In genomic region chr17:83194761-83195329, GRCh38 we compare ENCODE assay signal across 12 cellular contexts.
A peak's percentile ranks its signal among the peaks of the same experiment; 100 is the strongest.
DNase-seq lines count a peak whose midpoint lies in the region; ATAC-seq and TF ChIP-seq lines count a peak whose summit lies in the region.
"Had no signal": no experiment of that assay in that cellular context is flagged by ENCODE, and none has a peak within 500 bp of the region (broad histone marks: within the 10 kb centered on the region; RNA-seq: fewer than 3 reads in every experiment).

No MANE protein-coding gene starts in this region.

- H3K4me3 ChIP-seq in breast epithelium: no peak overlapping the region

- no peak for TF ChIP-seq POLR2A in breast epithelium (IDR thresholded peaks at IDR 0.05)

- no peaks in the 10 kb centered on the region for H3K36me3 ChIP-seq in breast epithelium

- ATAC-seq in GM21825 (IDR thresholded peaks at IDR 0.05; ENCODE audit: unreplicated experiment) (no peak), GM21576 (IDR thresholded peaks at IDR 0.05; ENCODE audit: unreplicated experiment) (no peak)
- ATAC-seq: naive thymus-derived CD4-positive, alpha-beta T cell had no signal

- H3K27ac ChIP-seq in breast epithelium: peak overlapping the region; percentile 79 to 87

- intact Hi-C loops in breast epithelium (cut with DNase I; ENCODE audit: low total_unique reads): no loop called here

- H3K27me3 ChIP-seq in breast epithelium: no peaks in the 10 kb centered on the region

- H3K9me3 ChIP-seq in breast epithelium: peaks cover 0 to 6% of the 10 kb centered on the region in 2 donors

- DNase-seq in 8988T (peak; percentile 2), HK-2 (ENCODE audit: unreplicated experiment) (peak; percentile 45), breast epithelium (ENCODE audit: low spot score in 2 of 2) (peak; percentile 15 to 48), myocyte (ENCODE audit: low read depth) (peak; percentile 34), GDM1 (lab: John Stamatoyannopoulos, UW) (no peak), SKM-1 (lab: John Stamatoyannopoulos, UW; ENCODE audit: unreplicated experiment) (no peak)
- DNase-seq: CD4-positive, CD25-positive, alpha-beta regulatory T cell; effector CD4-positive, alpha-beta T cell; NCI-H510A had no signal

- TF ChIP-seq CTCF in breast epithelium (IDR thresholded peaks at IDR 0.05): no peak

- H3K4me1 ChIP-seq in breast epithelium: peaks cover 12% of the 10 kb centered on the region in 2 donors

Comparison
In these comparisons a context has a peak if more than half of its experiments do, and no peak if none do; other contexts are left out.
1. DNase-seq: peak in 8988T (single experiment), HK-2 (single experiment), breast epithelium (2 of 2) and myocyte (single experiment); none in GDM1 (single experiment) and SKM-1 (single experiment).